11 cellular contexts compared by ENCODE assay signal in the genomic region with DNA sequence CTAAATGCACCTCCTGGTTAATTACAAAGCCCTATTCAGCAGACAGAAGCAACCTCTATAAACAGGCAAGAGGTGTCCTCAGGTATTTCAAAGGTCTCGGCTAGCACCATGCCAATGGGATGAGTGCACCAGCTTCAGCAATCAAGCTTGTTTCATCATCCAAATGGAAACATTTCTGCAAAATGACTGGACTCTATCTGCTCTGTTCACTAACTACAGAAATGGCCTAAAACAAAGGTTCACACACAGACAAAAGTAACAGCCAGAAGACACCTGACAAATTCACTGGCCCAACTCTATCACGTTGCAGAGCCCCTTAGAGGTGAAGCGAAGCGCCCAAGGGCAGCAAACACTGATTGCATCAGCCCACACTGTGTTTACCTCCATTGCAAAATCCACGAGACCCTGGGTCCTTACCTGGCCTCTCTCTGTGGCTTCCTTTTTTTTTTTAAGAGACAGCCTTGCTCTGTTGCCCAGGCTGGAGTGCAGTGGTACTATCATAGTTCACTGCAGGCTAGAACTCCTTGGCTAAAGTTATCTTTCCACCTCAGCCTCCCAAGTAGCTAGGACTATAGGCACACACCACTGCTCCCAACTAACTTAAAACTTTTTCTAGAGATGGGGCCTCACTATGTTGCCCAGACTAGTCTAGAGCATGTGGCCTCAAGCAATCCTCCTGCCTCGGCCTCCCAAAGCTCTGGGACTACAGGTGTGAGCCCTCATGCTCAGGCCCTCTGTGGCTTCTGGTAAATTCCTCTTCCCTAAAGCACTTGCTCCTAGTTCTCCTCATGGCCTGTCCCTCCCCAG. TPM values are rescaled to one million over a fixed set of nuclear protein-coding genes. Genes with fewer than 3 reads are reported as not detected.
DNase-seq lines count a peak whose midpoint lies in the region; ATAC-seq and TF ChIP-seq lines count a peak whose summit lies in the region.
"Had no signal": no experiment of that assay in that cellular context is flagged by ENCODE, and none has a peak within 500 bp of the region (broad histone marks: within the 10 kb centered on the region; RNA-seq: fewer than 3 reads in every experiment).

No MANE protein-coding gene starts in this region.

- BruUV-seq in PC-9 (replicated peaks; lab: Mats Ljungman, UMichigan), result no TSS peak

- H3K36me3 Mint-ChIP-seq in activated CD4-positive, alpha-beta T cell treated with anti-CD3 and anti-CD28 coated beads, Interleukin-2, amount 10 ng/mL, durations not matched to agents 7 days and 5 days (ENCODE audit: low read depth), result peaks cover 11% of the 10 kb centered on the region
- peaks cover 3% of the 10 kb centered on the region for H3K36me3 Mint-ChIP-seq in effector memory CD8-positive, alpha-beta T cell (ENCODE audit: insufficient read depth)
- H3K36me3 Mint-ChIP-seq: neural progenitor cell had no signal

- no peaks in the 10 kb centered on the region for H3K27me3 Mint-ChIP-seq in activated CD4-positive, alpha-beta T cell treated with anti-CD3 and anti-CD28 coated beads, Interleukin-2, amount 10 ng/mL, durations not matched to agents 7 days and 5 days
- no peaks in the 10 kb centered on the region for H3K27me3 Mint-ChIP-seq in effector memory CD8-positive, alpha-beta T cell
- H3K27me3 Mint-ChIP-seq: activated B cell treated with CpG ODN at 0.5 μM for 24 hours had no signal

- peak overlapping the region; percentile 17 for H3K4me3 Mint-ChIP-seq in activated CD4-positive, alpha-beta T cell treated with anti-CD3 and anti-CD28 coated beads, Interleukin-2, amount 10 ng/mL, durations not matched to agents 7 days and 5 days
- no peak overlapping the region for H3K4me3 Mint-ChIP-seq in effector memory CD8-positive, alpha-beta T cell
- H3K4me3 Mint-ChIP-seq: activated B cell treated with CpG ODN at 0.5 μM for 24 hours, neural progenitor cell had no signal

- H3K9me3 ChIP-seq in PC-9 (ENCODE audit: insufficient read depth, low read depth) (no peaks in the 10 kb centered on the region), prostate gland (no peaks in the 10 kb centered on the region)

- H3K27ac Mint-ChIP-seq in activated CD4-positive, alpha-beta T cell treated with anti-CD3 and anti-CD28 coated beads, Interleukin-2, amount 10 ng/mL, durations not matched to agents 7 days and 5 days, result peak overlapping the region; percentile 96
- peak overlapping the region; percentile 91 to 94 for H3K27ac Mint-ChIP-seq in effector memory CD8-positive, alpha-beta T cell
- H3K27ac Mint-ChIP-seq: activated B cell treated with CpG ODN at 0.5 μM for 24 hours, neural progenitor cell had no signal

- no peak for ATAC-seq in effector memory CD8-positive, alpha-beta T cell (replicated peaks)

- peaks cover 16% of the 10 kb centered on the region for H3K79me2 ChIP-seq in PC-9 (ENCODE audit: low read depth)

- peak overlapping the region; percentile 71 for H3K4me2 ChIP-seq in PC-9
- H3K4me2 ChIP-seq: neural progenitor cell had no signal

- POLR2A ChIA-PET in activated CD4-positive, alpha-beta T cell treated with anti-CD3 and anti-CD28 coated beads, Interleukin-2, amount 10 ng/mL, durations not matched to agents 7 days and 5 days (lab: Charles Lee), result no interaction called here
- POLR2A ChIA-PET in PC-9 (lab: Charles Lee; ENCODE audit: unreplicated experiment), result no interaction called here

- H3K36me3 ChIP-seq in PC-9 (ENCODE audit: low read depth) (no peaks in the 10 kb centered on the region; the same call in 1 of the 2 replicates), prostate gland (no peaks in the 10 kb centered on the region)
- H3K36me3 ChIP-seq: cardiac muscle cell, neural progenitor cell had no signal

- H3K27me3 ChIP-seq in PC-9 (ENCODE audit: insufficient read depth, low read depth) (no peaks in the 10 kb centered on the region), prostate gland (replicated peaks; ENCODE audit: insufficient read depth) (no peaks in the 10 kb centered on the region)
- H3K27me3 ChIP-seq: cardiac muscle cell had no signal

- H3K9me3 Mint-ChIP-seq in activated CD4-positive, alpha-beta T cell treated with anti-CD3 and anti-CD28 coated beads, Interleukin-2, amount 10 ng/mL, durations not matched to agents 7 days and 5 days, result no peaks in the 10 kb centered on the region
- no peaks in the 10 kb centered on the region for H3K9me3 Mint-ChIP-seq in effector memory CD8-positive, alpha-beta T cell
- H3K9me3 Mint-ChIP-seq: activated B cell treated with CpG ODN at 0.5 μM for 24 hours, neural progenitor cell had no signal

- H3K4me3 ChIP-seq in PC-9 (peak overlapping the region; percentile 10; the same call in 1 of the 2 replicates), prostate gland (no peak overlapping the region)
- H3K4me3 ChIP-seq: cardiac muscle cell, neural progenitor cell had no signal

- CTCF ChIA-PET in activated CD4-positive, alpha-beta T cell treated with anti-CD3 and anti-CD28 coated beads, Interleukin-2, amount 10 ng/mL, durations not matched to agents 7 days and 5 days (lab: Charles Lee), result interaction anchor here (0.6 to 5.3 kb wide), 4 partner anchors 8 to 82 kb away, joined by 3 to 33 read pairs (median 6); partner anchors contain the start of gene SYNE3
- CTCF ChIA-PET in PC-9 (lab: Charles Lee), result no interaction called here

- no peaks in the 10 kb centered on the region; the same call in 1 of the 2 replicates for H4K20me1 ChIP-seq in PC-9 (ENCODE audit: insufficient read depth)

- intact Hi-C loops in PC-9 (cut with micrococcal nuclease; ENCODE audit: unreplicated experiment) (no loop called here), prostate gland (cut with DNase I) (no loop called here)

- 77% methylated on average over 6 of the region's 6 CpGs for WGBS in prostate gland

- peak overlapping the region; percentile 94 for H3K27ac ChIP-seq in PC-9
- H3K27ac ChIP-seq in prostate gland, result no peak overlapping the region
- H3K27ac ChIP-seq: cardiac muscle cell, neural progenitor cell had no signal

- H3K4me1 ChIP-seq in PC-9 (replicated peaks; ENCODE audit: insufficient read depth), result peaks cover 63% of the 10 kb centered on the region
- H3K4me1 ChIP-seq in prostate gland (replicated peaks), result peaks cover 7% of the 10 kb centered on the region
- H3K4me1 ChIP-seq: neural progenitor cell had no signal

- DNase-seq in activated CD4-positive, alpha-beta T cell treated with anti-CD3 and anti-CD28 coated beads, Interleukin-2, amount 10 ng/mL, durations not matched to agents 7 days and 5 days, result no peak
- no peak for DNase-seq in activated CD4-positive, alpha-beta T cell treated with anti-CD3 and anti-CD28 coated beads for 4 hours
- DNase-seq in PC-9 (peak; percentile 19 to 92), Ammon's horn (ENCODE audit: low spot score) (no peak), NCI-H1694 treated with DMSO at 0.1 percent for 48 hours (lab: John Stamatoyannopoulos, UW) (no peak), prostate gland (ENCODE audit: low spot score) (no peak)
- DNase-seq in effector memory CD8-positive, alpha-beta T cell, result no peak
- peak; percentile 22 for DNase-seq in stimulated activated CD8-positive, alpha-beta memory T cell treated with anti-CD3 and anti-CD28 coated beads, Interleukin-4, amount 100 ng/mL, for 48 hours
- DNase-seq: activated B cell treated with CpG ODN at 0.5 μM for 24 hours had no signal

- H3F3A ChIP-seq in PC-9 (ENCODE audit: insufficient read depth, low read depth), result peaks cover 39% of the 10 kb centered on the region

- no peaks in the 10 kb centered on the region for H3K9me2 ChIP-seq in PC-9 (ENCODE audit: insufficient read depth)

- TF ChIP-seq CTCF in PC-9 (conservative IDR thresholded peaks at IDR 0.05) (no peak), prostate gland (IDR thresholded peaks at IDR 0.05) (no peak)

- no peak overlapping the region for H2AFZ ChIP-seq in PC-9
- H2AFZ ChIP-seq: neural progenitor cell had no signal

- TF ChIP-seq POLR2A in prostate gland (IDR thresholded peaks at IDR 0.05), result no peak

- H3K4me1 Mint-ChIP-seq in activated CD4-positive, alpha-beta T cell treated with anti-CD3 and anti-CD28 coated beads, Interleukin-2, amount 10 ng/mL, durations not matched to agents 7 days and 5 days, result peaks cover 73% of the 10 kb centered on the region
- peaks cover 39 to 43% of the 10 kb centered on the region in 2 donors for H3K4me1 Mint-ChIP-seq in effector memory CD8-positive, alpha-beta T cell (ENCODE audit: low read depth in 2 of 2)
- H3K4me1 Mint-ChIP-seq: neural progenitor cell had no signal

RNA-seq across cellular contexts. Expression of gene SYNE3, which starts 8.5 kb away (rescaled TPM):
- 10 to 100 TPM; 81.0 to 95.8 TPM for total RNA-seq in activated CD4-positive, alpha-beta T cell treated with anti-CD3 and anti-CD28 coated beads, Interleukin-2, amount 10 ng/mL, durations not matched to agents 7 days and 5 days
- 1.5 and 1.9 TPM in 2 replicates for total RNA-seq in PC-9 (2021)
- 10 to 100 TPM in 1 of 2 donors, 1 to 10 TPM in 1; 3.4 to 29.5 TPM for total RNA-seq in prostate gland

RNA-seq across cellular contexts. Expression of gene GLRX5, which starts 9.9 kb away (rescaled TPM):
- 10 to 100 TPM; 36.6 to 51.2 TPM for total RNA-seq in activated CD4-positive, alpha-beta T cell treated with anti-CD3 and anti-CD28 coated beads, Interleukin-2, amount 10 ng/mL, durations not matched to agents 7 days and 5 days
- total RNA-seq in PC-9 (2021) (19.6 and 23.2 TPM in 2 replicates), prostate gland (10 to 100 TPM; 56.2 to 93.0 TPM)

Comparison
In these comparisons a context has a peak if more than half of its experiments do, and no peak if none do; other contexts are left out.
1. DNase-seq: peak in PC-9 (2 of 2) and stimulated activated CD8-positive, alpha-beta memory T cell treated with anti-CD3 and anti-CD28 coated beads, Interleukin-4, amount 100 ng/mL, for 48 hours (single experiment); none in activated CD4-positive, alpha-beta T cell treated with anti-CD3 and anti-CD28 coated beads, Interleukin-2, amount 10 ng/mL, durations not matched to agents 7 days and 5 days (single experiment), activated CD4-positive, alpha-beta T cell treated with anti-CD3 and anti-CD28 coated beads for 4 hours (0 of 2), effector memory CD8-positive, alpha-beta T cell (0 of 3), Ammon's horn (single experiment), NCI-H1694 treated with DMSO at 0.1 percent for 48 hours (single experiment) and prostate gland (single experiment).